2 cellular contexts compared by ENCODE assay signal in genomic region chr2:197851451-197851850, GRCh38.
TF ChIP-seq lines count a peak whose summit lies in the region.

No MANE protein-coding gene starts in this region.

TF ChIP-seq in IMR-90, 13 proteins besides CTCF, POLR2A, EP300 and RAD21:
- TF ChIP-seq MAFK (IDR thresholded peaks at IDR 0.05; ENCODE audit: low read depth, low read length): no peak
- TF ChIP-seq CEBPB (IDR thresholded peaks at IDR 0.05; ENCODE audit: low read depth, low read length): no peak
- no peak for TF ChIP-seq SMC3 (IDR thresholded peaks at IDR 0.05; ENCODE audit: low read depth, low read length)
- no peak for TF ChIP-seq RCOR1 (IDR thresholded peaks at IDR 0.05; ENCODE audit: insufficient replicate concordance, low read length)
- no peak for TF ChIP-seq RFX5 (IDR thresholded peaks at IDR 0.05; ENCODE audit: low read depth, low read length)
- no peak for TF ChIP-seq FOS (IDR thresholded peaks at IDR 0.05; ENCODE audit: low read depth, low read length)
- no peak for TF ChIP-seq NFE2L2 (IDR thresholded peaks at IDR 0.05; ENCODE audit: low read depth, low read length)
- TF ChIP-seq BHLHE40 (IDR thresholded peaks at IDR 0.05; ENCODE audit: low read depth, low read length): no peak
- no peak for TF ChIP-seq ELK1 (IDR thresholded peaks at IDR 0.05; ENCODE audit: borderline replicate concordance, low read depth, low read length)
- TF ChIP-seq CHD1 (IDR thresholded peaks at IDR 0.05; ENCODE audit: low read depth, low read length): no peak
- no peak for TF ChIP-seq MXI1 (IDR thresholded peaks at IDR 0.05; ENCODE audit: borderline replicate concordance, low read depth, low read length)
- no peak for TF ChIP-seq USF2 (IDR thresholded peaks at IDR 0.05; ENCODE audit: low read depth, low read length)
- no peak for TF ChIP-seq MAZ (IDR thresholded peaks at IDR 0.05; ENCODE audit: borderline replicate concordance, low read depth, low read length)
TF ChIP-seq in IMR-90: peak in this region for 0.

TF ChIP-seq in GM12878, 131 proteins besides CTCF, POLR2A, EP300 and RAD21:
- peak; percentile 88 for TF ChIP-seq SMC3 (IDR thresholded peaks at IDR 0.05; ENCODE audit: borderline replicate concordance, low read length)
- TF ChIP-seq POU2F2 (IDR thresholded peaks at IDR 0.05; ENCODE audit: borderline replicate concordance, low read depth, low read length): no peak
